In genomic region chr19:3471954-3472655, GRCh38 we compare ENCODE assay signal across 9 cellular contexts. TPM values are rescaled to one million over a fixed set of nuclear protein-coding genes. Genes with fewer than 3 reads are reported as not detected.
DNase-seq lines count a peak whose midpoint lies in the region; ATAC-seq and TF ChIP-seq lines count a peak whose summit lies in the region.
"Had no signal": no experiment of that assay in that cellular context is flagged by ENCODE, and none has a peak within 500 bp of the region (broad histone marks: within the 10 kb centered on the region; RNA-seq: fewer than 3 reads in every experiment).

No MANE protein-coding gene starts in this region.

- H3K4me1 Mint-ChIP-seq in activated CD4-positive, alpha-beta memory T cell treated with anti-CD3 and anti-CD28 coated beads, Interleukin-2, amount 10 ng/mL, durations not matched to agents 7 days and 5 days = no peaks in the 10 kb centered on the region

- TF ChIP-seq POLR2A in gastrocnemius medialis (IDR thresholded peaks at IDR 0.05) = no peak

- CTCF ChIA-PET in activated CD4-positive, alpha-beta memory T cell treated with anti-CD3 and anti-CD28 coated beads, Interleukin-2, amount 10 ng/mL, durations not matched to agents 7 days and 5 days (lab: Charles Lee) = interaction anchor here (0.6 to 2.0 kb wide), 10 partner anchors 13 to 167 kb away, joined by 3 to 7 read pairs (median 4); partner anchors contain the start of gene DOHH

- intact Hi-C loops in gastrocnemius medialis (cut with DNase I; ENCODE audit: low total_unique reads) = loop anchor here (1.0 kb wide), 2 partner anchors 145 to 167 kb away; no protein-coding TSS in a partner anchor

- no peaks in the 10 kb centered on the region for H3K9me3 Mint-ChIP-seq in activated CD4-positive, alpha-beta memory T cell treated with anti-CD3 and anti-CD28 coated beads, Interleukin-2, amount 10 ng/mL, durations not matched to agents 7 days and 5 days

- POLR2A ChIA-PET in activated CD4-positive, alpha-beta memory T cell treated with anti-CD3 and anti-CD28 coated beads, Interleukin-2, amount 10 ng/mL, durations not matched to agents 7 days and 5 days (lab: Charles Lee) = no interaction called here

- in situ Hi-C loops in gastrocnemius medialis (cut with MboI; ENCODE audit: low sequenced_read_pairs in 4 of 4) = loop anchor here (5.0 to 10.0 kb wide), 2 partner anchors 145 to 147 kb away; no protein-coding TSS in a partner anchor

- TF ChIP-seq CTCF in foreskin fibroblast (IDR thresholded peaks at IDR 0.05; ENCODE audit: low read depth, low read length) = peak; percentile 90
- peak; percentile 91 to 95 (median 94) for TF ChIP-seq CTCF in gastrocnemius medialis (IDR thresholded peaks at IDR 0.05 in 4 of 5, conservative IDR thresholded peaks at IDR 0.05 in 1 of 5)

- peaks cover 0 to 10% (median 0%) of the 10 kb centered on the region in 3 donors for H3K27me3 ChIP-seq in gastrocnemius medialis

- no peaks in the 10 kb centered on the region for H3K4me1 ChIP-seq in gastrocnemius medialis

- H3K36me3 ChIP-seq in gastrocnemius medialis = no peaks in the 10 kb centered on the region

- H3K36me3 Mint-ChIP-seq in activated CD4-positive, alpha-beta memory T cell treated with anti-CD3 and anti-CD28 coated beads, Interleukin-2, amount 10 ng/mL, durations not matched to agents 7 days and 5 days (ENCODE audit: low read depth) = no peaks in the 10 kb centered on the region

- no peaks in the 10 kb centered on the region for H3K27me3 Mint-ChIP-seq in activated CD4-positive, alpha-beta memory T cell treated with anti-CD3 and anti-CD28 coated beads, Interleukin-2, amount 10 ng/mL, durations not matched to agents 7 days and 5 days

- ATAC-seq in activated CD4-positive, CD25-positive, alpha-beta regulatory T cell treated with anti-CD3 and anti-CD28 coated beads, Interleukin-2, amount 50 U/mL, for 24 hours = no peak
- ATAC-seq in gastrocnemius medialis = peak; percentile 24 to 28
- ATAC-seq in HG03342 (IDR thresholded peaks at IDR 0.05; ENCODE audit: unreplicated experiment) = no peak

- H3K4me3 Mint-ChIP-seq in activated CD4-positive, alpha-beta memory T cell treated with anti-CD3 and anti-CD28 coated beads, Interleukin-2, amount 10 ng/mL, durations not matched to agents 7 days and 5 days = no peak overlapping the region

- H3K27ac Mint-ChIP-seq in activated CD4-positive, alpha-beta memory T cell treated with anti-CD3 and anti-CD28 coated beads, Interleukin-2, amount 10 ng/mL, durations not matched to agents 7 days and 5 days = no peak overlapping the region

- H3K27ac ChIP-seq in gastrocnemius medialis = no peak overlapping the region

- DNase-seq in activated CD4-positive, CD25-positive, alpha-beta regulatory T cell treated with anti-CD3 and anti-CD28 coated beads, Interleukin-2, amount 50 U/mL, for 72 hours = peak; percentile 56
- DNase-seq in activated CD4-positive, alpha-beta memory T cell treated with anti-CD3 and anti-CD28 coated beads, Interleukin-2, amount 10 ng/mL, durations not matched to agents 7 days and 5 days = peak; percentile 36
- DNase-seq in foreskin fibroblast (peak in 1 of 2 donors; percentile 45), gastrocnemius medialis (peak in 1 of 2 donors; percentile 39), ureter (ENCODE audit: low spot score) (no peak), DMS153 treated with DMSO at 0.1 percent for 48 hours (lab: John Stamatoyannopoulos, UW; ENCODE audit: unreplicated experiment) (no peak)

- no peaks in the 10 kb centered on the region for H3K9me3 ChIP-seq in gastrocnemius medialis

- H3K4me3 ChIP-seq in foreskin fibroblast (ENCODE audit: low read depth in 1 of 2, low read length in 2 of 2) = no peak overlapping the region
- H3K4me3 ChIP-seq in gastrocnemius medialis = no peak overlapping the region

RNA-seq across cellular contexts. Expression of gene SMIM24, which starts 8.2 kb away (rescaled TPM):
- not detected for total RNA-seq in activated CD4-positive, alpha-beta memory T cell treated with anti-CD3 and anti-CD28 coated beads, Interleukin-2, amount 10 ng/mL, durations not matched to agents 7 days and 5 days
- total RNA-seq in gastrocnemius medialis = not detected
- total RNA-seq in ureter = not detected

RNA-seq across cellular contexts. Expression of gene SMIM44, which starts 11.1 kb away (rescaled TPM):
- not detected for total RNA-seq in activated CD4-positive, alpha-beta memory T cell treated with anti-CD3 and anti-CD28 coated beads, Interleukin-2, amount 10 ng/mL, durations not matched to agents 7 days and 5 days
- total RNA-seq in gastrocnemius medialis (not detected), ureter (not detected)
- total RNA-seq: T-helper 2 cell treated with Interferon-gamma antibody and Interleukin-4, amounts not matched to agents 100 ng/mL and 5 ng/mL, for 36 hours had no signal

RNA-seq across cellular contexts. Expression of gene DOHH, which starts 28.4 kb away (rescaled TPM):
- total RNA-seq in activated CD4-positive, alpha-beta memory T cell treated with anti-CD3 and anti-CD28 coated beads, Interleukin-2, amount 10 ng/mL, durations not matched to agents 7 days and 5 days = 10 to 100 TPM; 11.1 to 11.8 TPM
- total RNA-seq in gastrocnemius medialis = 10 to 100 TPM; 15.3 to 59.5 (median 42.8) TPM
- total RNA-seq in ureter = 7.1 TPM

RNA-seq across cellular contexts. Expression of gene FZR1, which starts 34.0 kb away (rescaled TPM):
- total RNA-seq in activated CD4-positive, alpha-beta memory T cell treated with anti-CD3 and anti-CD28 coated beads, Interleukin-2, amount 10 ng/mL, durations not matched to agents 7 days and 5 days = 10 to 100 TPM; 72.2 to 75.6 TPM
- total RNA-seq in gastrocnemius medialis = 10 to 100 TPM; 15.9 to 32.0 (median 21.0) TPM
- 58.8 TPM for total RNA-seq in ureter

Comparison
In these comparisons a context has a peak if more than half of its experiments do, and no peak if none do; other contexts are left out.
1. DNase-seq: peak in activated CD4-positive, CD25-positive, alpha-beta regulatory T cell treated with anti-CD3 and anti-CD28 coated beads, Interleukin-2, amount 50 U/mL, for 72 hours (single experiment) and activated CD4-positive, alpha-beta memory T cell treated with anti-CD3 and anti-CD28 coated beads, Interleukin-2, amount 10 ng/mL, durations not matched to agents 7 days and 5 days (single experiment); none in ureter (single experiment) and DMS153 treated with DMSO at 0.1 percent for 48 hours (single experiment).
2. ATAC-seq: peak in gastrocnemius medialis (2 of 2); none in activated CD4-positive, CD25-positive, alpha-beta regulatory T cell treated with anti-CD3 and anti-CD28 coated beads, Interleukin-2, amount 50 U/mL, for 24 hours (0 of 2) and HG03342 (single experiment).